Comparison of ENCODE assay signal across 8 cellular contexts in genomic region chr1:209860293-209860881, GRCh38. TPM values are rescaled to one million over a fixed set of nuclear protein-coding genes. Genes with fewer than 3 reads are reported as not detected.
A peak's percentile ranks its signal among the peaks of the same experiment; 100 is the strongest.
DNase-seq lines count a peak whose midpoint lies in the region; ATAC-seq, FAIRE-seq and TF ChIP-seq lines count a peak whose summit lies in the region.

No MANE protein-coding gene starts in this region.

- DNase-seq in AG10803 (ENCODE audit: low read depth) (peak; percentile 83), NCI-H2171 treated with DMSO at 0.1 percent for 48 hours (lab: John Stamatoyannopoulos, UW) (peak; percentile 86), WERI-Rb-1 (peak; percentile 88), mammary epithelial cell (peak; percentile 66), kidney (peak; percentile 85)
- peak; percentile 61 for DNase-seq in stimulated activated CD4-positive, alpha-beta T cell treated with anti-CD3 and anti-CD28 coated beads, Interleukin-2, amount 100 ng/mL, for 4 hours (ENCODE audit: low read depth)

- H3K9ac ChIP-seq in mammary epithelial cell (ENCODE audit: insufficient read depth, low read length) (no peak overlapping the region), kidney (ENCODE audit: low read length in 2 of 2) (no peak overlapping the region)

- H4K20me1 ChIP-seq in mammary epithelial cell (ENCODE audit: insufficient read depth, low read length): no peaks in the 10 kb centered on the region

- 21% methylated on average over 7 of the region's 7 CpGs for WGBS in mammary epithelial cell (ENCODE audit: low coverage, missing lambda C conversion rate)

- TF ChIP-seq CTCF in AG10803 (conservative IDR thresholded peaks at IDR 0.05; ENCODE audit: low read length) (peak; percentile 93), WERI-Rb-1 (IDR thresholded peaks at IDR 0.05; ENCODE audit: low read depth, low read length) (peak; percentile 76), mammary epithelial cell (conservative IDR thresholded peaks at IDR 0.05 in 1 of 2, IDR thresholded peaks at IDR 0.05 in 1 of 2; ENCODE audit: extremely low read depth in 1 of 2, insufficient read depth in 1 of 2, low read depth in 1 of 2, low read length in 2 of 2) (peak; percentile 91 to 92), kidney (IDR thresholded peaks at IDR 0.05; ENCODE audit: borderline replicate concordance, extremely low read depth, insufficient read depth) (peak; percentile 80)

- H3K79me2 ChIP-seq in mammary epithelial cell (ENCODE audit: insufficient read depth, low read length): no peaks in the 10 kb centered on the region

- FAIRE-seq in kidney (lab: Jason Lieb, UNC): peak; percentile 74

- intact Hi-C loops in mammary epithelial cell (cut with micrococcal nuclease) (loop anchor here (1.0 to 2.0 kb wide), 6 partner anchors 26 to 451 kb away; no protein-coding TSS in a partner anchor), kidney (cut with DNase I) (no loop called here)

- no peak overlapping the region for H2AFZ ChIP-seq in mammary epithelial cell (ENCODE audit: low read depth, low read length)

- H3K4me2 ChIP-seq in mammary epithelial cell (ENCODE audit: insufficient read depth, low read depth, low read length): no peak overlapping the region

- H3K27ac ChIP-seq in WERI-Rb-1 (no peak overlapping the region), mammary epithelial cell (ENCODE audit: insufficient read depth, low read depth, low read length) (peak overlapping the region; percentile 14), kidney (ENCODE audit: low read depth in 2 of 2, low read length in 2 of 2) (no peak overlapping the region)

- H3K4me1 ChIP-seq in mammary epithelial cell (ENCODE audit: insufficient read depth, low read length) (peaks cover 30% of the 10 kb centered on the region), kidney (ENCODE audit: control insufficient read depth in 1 of 2, insufficient read depth in 1 of 2, low read depth in 1 of 2, low read length in 2 of 2) (no peaks in the 10 kb centered on the region)

- BruUV-seq in mammary epithelial cell (replicated peaks; lab: Mats Ljungman, UMichigan): no TSS peak

- ATAC-seq in GM18867 (IDR thresholded peaks at IDR 0.05; ENCODE audit: unreplicated experiment) (peak; percentile 93), HG03066 (IDR thresholded peaks at IDR 0.05; ENCODE audit: low read depth, unreplicated experiment) (peak; percentile 96)

- H3K4me3 ChIP-seq in AG10803 (ENCODE audit: low read length) (no peak overlapping the region), WERI-Rb-1 (ENCODE audit: low read depth, low read length) (no peak overlapping the region), mammary epithelial cell (replicated peaks in 1 of 3; ENCODE audit: insufficient read depth in 1 of 3, low read depth in 2 of 3, low read length in 3 of 3) (no peak overlapping the region), kidney (ENCODE audit: low read length in 2 of 2) (no peak overlapping the region)

- in situ Hi-C loops in mammary epithelial cell (cut with MboI; ENCODE audit: low sequenced_read_pairs in 2 of 2): loop anchor here in 1 of 2 donors (5.0 to 25.0 kb wide), 2 partner anchors 127 to 452 kb away; no protein-coding TSS in a partner anchor

- dilution Hi-C loops in mammary epithelial cell (cut with HindIII; ENCODE audit: low sequenced_read_pairs): no loop called here

- no peaks in the 10 kb centered on the region for H3K27me3 ChIP-seq in WERI-Rb-1 (ENCODE audit: insufficient read depth, low read depth, severe bottlenecking)
- H3K27me3 ChIP-seq in mammary epithelial cell (ENCODE audit: insufficient read depth, low read length): no peaks in the 10 kb centered on the region

- CTCF ChIA-PET in mammary epithelial cell (lab: Charles Lee; ENCODE audit: low non-redundant PET): interaction anchor here (1.2 kb wide), 1 partner anchor 20 kb away, joined by 3 read pairs; no protein-coding TSS in a partner anchor

- H3K36me3 ChIP-seq in WERI-Rb-1 (no peaks in the 10 kb centered on the region), mammary epithelial cell (ENCODE audit: insufficient read depth, low read length) (no peaks in the 10 kb centered on the region), kidney (ENCODE audit: control insufficient read depth in 1 of 2, insufficient read depth in 2 of 2, low read length in 2 of 2) (no peaks in the 10 kb centered on the region)

- H3K9me3 ChIP-seq in WERI-Rb-1 (ENCODE audit: severe bottlenecking): no peaks in the 10 kb centered on the region
- H3K9me3 ChIP-seq in mammary epithelial cell (replicated peaks; ENCODE audit: insufficient read depth, low read length): no peaks in the 10 kb centered on the region
- H3K9me3 ChIP-seq in kidney (ENCODE audit: control insufficient read depth in 1 of 2, low read length in 2 of 2): no peaks in the 10 kb centered on the region

RNA-seq across cellular contexts. Expression of gene UTP25, which starts 32.6 kb away (rescaled TPM):
- total RNA-seq in mammary epithelial cell (10 to 100 TPM in 1 of 2 donors, 1 to 10 TPM in 1; 9.3 to 14.0 TPM), kidney (8.9 TPM)
- polyA plus RNA-seq in mammary epithelial cell (8.0 TPM), kidney (ENCODE audit: insufficient read depth, low read depth, low replicate concordance) (2.0 TPM)
- 8.3 TPM for polyA minus RNA-seq in mammary epithelial cell

RNA-seq across cellular contexts. Expression of gene IRF6, which starts 54.4 kb away (rescaled TPM):
- total RNA-seq in mammary epithelial cell (100 to 1,000 TPM; 261 to 422 TPM), kidney (37.1 TPM)
- polyA plus RNA-seq in mammary epithelial cell (252 TPM), kidney (ENCODE audit: insufficient read depth, low read depth, low replicate concordance) (24.0 TPM)
- polyA minus RNA-seq in mammary epithelial cell: 369 TPM
